Comparison of ENCODE assay signal across 22 cellular contexts in the genomic region with DNA sequence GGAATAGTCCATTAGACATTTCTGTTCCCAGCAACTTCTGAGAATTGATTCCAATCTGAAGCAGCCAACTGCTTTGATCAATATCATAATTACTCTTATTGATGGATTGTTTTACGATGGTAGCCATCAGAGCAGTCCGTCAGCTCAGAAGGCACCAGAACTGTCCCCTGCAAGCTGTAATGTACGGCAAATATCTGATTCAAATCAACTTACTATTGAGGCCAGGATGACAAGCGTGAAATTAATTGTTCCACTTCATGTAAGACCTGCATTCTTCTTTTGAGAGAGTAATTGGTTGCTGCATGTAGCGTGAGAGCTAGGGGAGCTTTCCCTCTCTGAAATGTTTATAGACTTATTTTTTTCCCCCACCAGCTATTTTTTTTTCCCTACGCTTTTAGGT.
DNase-seq lines count a peak whose midpoint lies in the region; TF ChIP-seq lines count a peak whose summit lies in the region.
"Had no signal": no experiment of that assay in that cellular context is flagged by ENCODE, and none has a peak within 500 bp of the region (broad histone marks: within the 10 kb centered on the region; RNA-seq: fewer than 3 reads in every experiment).

No MANE protein-coding gene starts in this region.

- TF ChIP-seq EP300 in neural cell (conservative IDR thresholded peaks at IDR 0.05; ENCODE audit: poor library complexity, severe bottlenecking) = peak; percentile 60
- TF ChIP-seq EP300 in esophagus muscularis mucosa (IDR thresholded peaks at IDR 0.05) = no peak

- no peak overlapping the region for H3K27ac ChIP-seq in A673 (ENCODE audit: low read depth, low read length, poor library complexity, severe bottlenecking)
- peak overlapping the region; percentile 50 for H3K27ac ChIP-seq in neural cell (ENCODE audit: low read length)
- no peak overlapping the region for H3K27ac ChIP-seq in colonic mucosa
- no peak overlapping the region for H3K27ac ChIP-seq in esophagus muscularis mucosa (replicated peaks in 1 of 4)
- H3K27ac ChIP-seq: C4-2B, HL-60, SJSA1 had no signal

- H3K9me3 ChIP-seq in A673 (ENCODE audit: low read depth, low read length, poor library complexity, severe bottlenecking) (no peaks in the 10 kb centered on the region), neural cell (ENCODE audit: low read length) (no peaks in the 10 kb centered on the region), colonic mucosa (no peaks in the 10 kb centered on the region), esophagus muscularis mucosa (no peaks in the 10 kb centered on the region)
- H3K9me3 ChIP-seq: MG63, SJSA1 had no signal

- WGBS in esophagus muscularis mucosa = 79% methylated on average over 6 of the region's 6 CpGs

- H3K79me2 ChIP-seq in neural cell (replicated peaks; ENCODE audit: insufficient read depth, low read length) = no peaks in the 10 kb centered on the region

- no peak overlapping the region for H2AFZ ChIP-seq in neural cell (ENCODE audit: low read depth, low read length)

- H3K4me3 ChIP-seq in A673 (ENCODE audit: low read depth, low read length, poor library complexity, severe bottlenecking) (no peak overlapping the region), neural cell (ENCODE audit: low read length) (peak overlapping the region; percentile 20), colonic mucosa (no peak overlapping the region), esophagus muscularis mucosa (no peak overlapping the region)
- H3K4me3 ChIP-seq: K562, MG63, SJSA1 had no signal

- no peak for TF ChIP-seq POLR2A in esophagus muscularis mucosa (IDR thresholded peaks at IDR 0.05; ENCODE audit: low read depth)

- BruUV-seq in A673 (replicated peaks; lab: Mats Ljungman, UMichigan) = no TSS peak

- H3F3A ChIP-seq in neural cell (ENCODE audit: insufficient read depth, low read length, poor library complexity, severe bottlenecking) = peaks cover 7% of the 10 kb centered on the region

- H3K36me3 ChIP-seq in A673 (ENCODE audit: insufficient read depth, low read length, poor library complexity, severe bottlenecking) (no peaks in the 10 kb centered on the region), neural cell (ENCODE audit: insufficient read depth, low read length) (no peaks in the 10 kb centered on the region), colonic mucosa (no peaks in the 10 kb centered on the region), esophagus muscularis mucosa (no peaks in the 10 kb centered on the region)
- H3K36me3 ChIP-seq: MG63, SJSA1 had no signal

- no peak for TF ChIP-seq RAD21 in neural cell (conservative IDR thresholded peaks at IDR 0.05)

- no peaks in the 10 kb centered on the region for H3K9me2 ChIP-seq in neural cell (ENCODE audit: insufficient read depth, low read length)

- TF ChIP-seq CTCF in A673 (conservative IDR thresholded peaks at IDR 0.05; ENCODE audit: low read depth, low read length) (no peak), neural cell (IDR thresholded peaks at IDR 0.05; ENCODE audit: poor library complexity, severe bottlenecking) (no peak), colonic mucosa (IDR thresholded peaks at IDR 0.05) (no peak), esophagus muscularis mucosa (IDR thresholded peaks at IDR 0.05) (no peak)

- H3K4me2 ChIP-seq in neural cell (ENCODE audit: low read length) = peak overlapping the region; percentile 15

- DNase-seq in A673 (ENCODE audit: low spot score) (peak; percentile 1), NCI-H1436 (lab: John Stamatoyannopoulos, UW) (peak; percentile 9), NCI-H345 (lab: John Stamatoyannopoulos, UW) (peak; percentile 54), colonic mucosa (no peak), NCI-H2081 treated with DMSO at 0.1 percent for 48 hours (lab: John Stamatoyannopoulos, UW) (no peak), esophagus muscularis mucosa (ENCODE audit: extremely low spot score) (no peak)
- DNase-seq: CD8-positive, alpha-beta memory T cell; EL; GF-D8; HFFc6; MG63; NCI-H146; NCI-H2081; NCI-H226; NCI-H524 treated with DMSO at 0.1 percent for 48 hours; OCI-M1; T-helper 1 cell had no signal

- H3K9ac ChIP-seq in neural cell (ENCODE audit: low read length) (no peak overlapping the region), colonic mucosa (ENCODE audit: low read depth in 2 of 2, low read length in 2 of 2) (no peak overlapping the region)

- CTCF ChIA-PET in A673 (lab: Charles Lee) = no interaction called here

- intact Hi-C loops in A673 (cut with micrococcal nuclease; ENCODE audit: unreplicated experiment) = no loop called here
- intact Hi-C loops in colonic mucosa (cut with DNase I) = no loop called here
- intact Hi-C loops in esophagus muscularis mucosa (cut with DNase I) = no loop called here

- H3K4me1 ChIP-seq in A673 (ENCODE audit: insufficient read depth, low read length, poor library complexity, severe bottlenecking) = no peaks in the 10 kb centered on the region
- no peaks in the 10 kb centered on the region for H3K4me1 ChIP-seq in colonic mucosa
- H3K4me1 ChIP-seq in esophagus muscularis mucosa = no peaks in the 10 kb centered on the region
- H3K4me1 ChIP-seq: SJSA1 had no signal

- no peaks in the 10 kb centered on the region for H4K20me1 ChIP-seq in neural cell (ENCODE audit: insufficient read depth)

- POLR2A ChIA-PET in A673 (lab: Charles Lee; ENCODE audit: low non-redundant PET) = no interaction called here

- H3K27me3 ChIP-seq in A673 (replicated peaks; ENCODE audit: insufficient read depth, low read depth, low read length, poor library complexity) (no peaks in the 10 kb centered on the region), neural cell (ENCODE audit: insufficient read depth, low read depth, low read length) (no peaks in the 10 kb centered on the region), colonic mucosa (no peaks in the 10 kb centered on the region), esophagus muscularis mucosa (no peaks in the 10 kb centered on the region)
- H3K27me3 ChIP-seq: MG63, SJSA1 had no signal

TF ChIP-seq in neural cell, 6 proteins besides CTCF, POLR2A, EP300 and RAD21:
- TF ChIP-seq EZH2 (IDR thresholded peaks at IDR 0.05; ENCODE audit: borderline replicate concordance, insufficient read depth, low read length, poor library complexity, severe bottlenecking) (no peak), TAF1 (IDR thresholded peaks at IDR 0.05; ENCODE audit: low read depth) (no peak), SMC3 (conservative IDR thresholded peaks at IDR 0.05; ENCODE audit: poor library complexity) (peak; percentile 11), MXI1 (conservative IDR thresholded peaks at IDR 0.05; ENCODE audit: poor library complexity, severe bottlenecking) (no peak)

Comparison
In these comparisons a context has a peak if more than half of its experiments do, and no peak if none do; other contexts are left out.
1. DNase-seq: peak in A673 (single experiment), NCI-H1436 (single experiment) and NCI-H345 (single experiment); none in colonic mucosa (single experiment), NCI-H2081 treated with DMSO at 0.1 percent for 48 hours (single experiment) and esophagus muscularis mucosa (single experiment).